In genomic region chrX:12966151-12966550, GRCh38 we compare ENCODE assay signal across 27 cellular contexts. TPM values are rescaled to one million over a fixed set of nuclear protein-coding genes. Genes with fewer than 3 reads are reported as not detected.
A peak's percentile ranks its signal among the peaks of the same experiment; 100 is the strongest.
DNase-seq lines count a peak whose midpoint lies in the region; ATAC-seq and TF ChIP-seq lines count a peak whose summit lies in the region.
"Had no signal": no experiment of that assay in that cellular context is flagged by ENCODE, and none has a peak within 500 bp of the region (broad histone marks: within the 10 kb centered on the region; RNA-seq: fewer than 3 reads in every experiment).

No MANE protein-coding gene starts in this region.

- intact Hi-C loops in CD4-positive, alpha-beta T cell (cut with DNase I, micrococcal nuclease): loop anchor here in 1 of 2 experiments (5.0 kb wide), 1 partner anchor 521 kb away; no protein-coding TSS in a partner anchor
- intact Hi-C loops in esophagus muscularis mucosa (cut with DNase I): no loop called here
- intact Hi-C loops in OCI-LY7 (cut with micrococcal nuclease; ENCODE audit: unreplicated experiment): no loop called here

- peaks cover 45% of the 10 kb centered on the region for H3K4me1 Mint-ChIP-seq in T-helper 2 cell treated with Interferon-gamma antibody and Interleukin-4, amounts not matched to agents 5 μg/mL and 100 μg/mL, for 36 hours (ENCODE audit: low read depth)
- peaks cover 61% of the 10 kb centered on the region for H3K4me1 Mint-ChIP-seq in CD4-positive, alpha-beta T cell (ENCODE audit: low read depth)
- H3K4me1 Mint-ChIP-seq in activated CD4-positive, alpha-beta memory T cell treated with anti-CD3 and anti-CD28 coated beads, Interleukin-2, amount 10 ng/mL, durations not matched to agents 7 days and 5 days: peaks cover 63% of the 10 kb centered on the region
- H3K4me1 Mint-ChIP-seq in immature natural killer cell: peaks cover 35 to 60% of the 10 kb centered on the region in 2 donors

- BruUV-seq in OCI-LY7 (replicated peaks; lab: Mats Ljungman, UMichigan): no TSS peak

- DNase-seq in T-helper 2 cell treated with Interferon-gamma antibody and Interleukin-4, amounts not matched to agents 5 μg/mL and 100 μg/mL, for 36 hours (ENCODE audit: low spot score): no peak
- DNase-seq in T-helper 2 cell (no peak), immature natural killer cell (no peak), esophagus muscularis mucosa (ENCODE audit: extremely low spot score) (no peak), OCI-LY7 (ENCODE audit: low spot score) (no peak), DMS79 (lab: John Stamatoyannopoulos, UW) (no peak)
- no peak for DNase-seq in CD4-positive, alpha-beta T cell
- DNase-seq in activated CD4-positive, alpha-beta memory T cell treated with anti-CD3 and anti-CD28 coated beads, Interleukin-2, amount 10 ng/mL, durations not matched to agents 7 days and 5 days: no peak
- DNase-seq: anterior cingulate cortex, Caco-2, mesendoderm, NCI-H1092, NCI-H1930, NCI-H2227 treated with DMSO at 0.1 percent for 48 hours, occipital lobe, SK-N-SH, upper lobe of left lung had no signal

- no peaks in the 10 kb centered on the region for H3K9me3 ChIP-seq in CD4-positive, alpha-beta T cell (ENCODE audit: control insufficient read depth, low read length)
- H3K9me3 ChIP-seq in esophagus muscularis mucosa (no peaks in the 10 kb centered on the region), OCI-LY7 (ENCODE audit: low read length) (no peaks in the 10 kb centered on the region)
- H3K9me3 ChIP-seq: Caco-2, SK-N-SH, upper lobe of left lung had no signal

- H4K20me1 ChIP-seq in OCI-LY7 (ENCODE audit: insufficient read depth, low read length): no peaks in the 10 kb centered on the region

- H3K9me3 Mint-ChIP-seq in T-helper 2 cell treated with Interferon-gamma antibody and Interleukin-4, amounts not matched to agents 5 μg/mL and 100 μg/mL, for 36 hours: no peaks in the 10 kb centered on the region
- no peaks in the 10 kb centered on the region for H3K9me3 Mint-ChIP-seq in CD4-positive, alpha-beta T cell
- H3K9me3 Mint-ChIP-seq in activated CD4-positive, alpha-beta memory T cell treated with anti-CD3 and anti-CD28 coated beads, Interleukin-2, amount 10 ng/mL, durations not matched to agents 7 days and 5 days: no peaks in the 10 kb centered on the region
- no peaks in the 10 kb centered on the region for H3K9me3 Mint-ChIP-seq in immature natural killer cell

- H3K36me3 Mint-ChIP-seq in T-helper 2 cell treated with Interferon-gamma antibody and Interleukin-4, amounts not matched to agents 5 μg/mL and 100 μg/mL, for 36 hours (ENCODE audit: low read depth): peaks cover 6% of the 10 kb centered on the region
- H3K36me3 Mint-ChIP-seq in CD4-positive, alpha-beta T cell (ENCODE audit: low read depth): peaks cover 5% of the 10 kb centered on the region
- no peaks in the 10 kb centered on the region for H3K36me3 Mint-ChIP-seq in activated CD4-positive, alpha-beta memory T cell treated with anti-CD3 and anti-CD28 coated beads, Interleukin-2, amount 10 ng/mL, durations not matched to agents 7 days and 5 days (ENCODE audit: low read depth)
- no peaks in the 10 kb centered on the region for H3K36me3 Mint-ChIP-seq in immature natural killer cell

- POLR2A ChIA-PET in CD4-positive, alpha-beta T cell (lab: Charles Lee): interaction anchor here (0.9 to 16.5 kb wide), 3 partner anchors 11 to 121 kb away, joined by 5 to 1050 read pairs (median 7); no protein-coding TSS in a partner anchor
- POLR2A ChIA-PET in activated CD4-positive, alpha-beta memory T cell treated with anti-CD3 and anti-CD28 coated beads, Interleukin-2, amount 10 ng/mL, durations not matched to agents 7 days and 5 days (lab: Charles Lee): interaction anchor here (0.6 to 25.0 kb wide), 4 partner anchors 12 to 119 kb away, joined by 3 to 1502 read pairs (median 718); partner anchors contain the start of gene TMSB4X
- POLR2A ChIA-PET in OCI-LY7 (lab: Charles Lee): interaction anchor here (0.8 to 1.5 kb wide), 2 partner anchors 8 to 9 kb away, joined by 3 to 9 read pairs; partner anchors contain the start of gene TMSB4X

- H3K27me3 Mint-ChIP-seq in T-helper 2 cell treated with Interferon-gamma antibody and Interleukin-4, amounts not matched to agents 5 μg/mL and 100 μg/mL, for 36 hours (ENCODE audit: low read depth): no peaks in the 10 kb centered on the region
- no peaks in the 10 kb centered on the region for H3K27me3 Mint-ChIP-seq in CD4-positive, alpha-beta T cell
- H3K27me3 Mint-ChIP-seq in activated CD4-positive, alpha-beta memory T cell treated with anti-CD3 and anti-CD28 coated beads, Interleukin-2, amount 10 ng/mL, durations not matched to agents 7 days and 5 days: no peaks in the 10 kb centered on the region
- peaks cover 5 to 6% (median 5%) of the 10 kb centered on the region in 3 donors for H3K27me3 Mint-ChIP-seq in immature natural killer cell (ENCODE audit: low read depth in 3 of 3)

- peak overlapping the region; percentile 67 for H3K27ac Mint-ChIP-seq in T-helper 2 cell treated with Interferon-gamma antibody and Interleukin-4, amounts not matched to agents 5 μg/mL and 100 μg/mL, for 36 hours
- H3K27ac Mint-ChIP-seq in CD4-positive, alpha-beta T cell: peak overlapping the region; percentile 95
- peak overlapping the region; percentile 94 for H3K27ac Mint-ChIP-seq in activated CD4-positive, alpha-beta memory T cell treated with anti-CD3 and anti-CD28 coated beads, Interleukin-2, amount 10 ng/mL, durations not matched to agents 7 days and 5 days
- peak overlapping the region in 4 of 6 donors; percentile 21 to 93 (median 72) for H3K27ac Mint-ChIP-seq in immature natural killer cell

- ATAC-seq in CD4-positive, alpha-beta T cell (ENCODE audit: poor library complexity): no peak
- ATAC-seq: esophagus mucosa, left lobe of liver, WTC11 had no signal

- peak overlapping the region; percentile 7 for H3K4me3 Mint-ChIP-seq in T-helper 2 cell treated with Interferon-gamma antibody and Interleukin-4, amounts not matched to agents 5 μg/mL and 100 μg/mL, for 36 hours
- H3K4me3 Mint-ChIP-seq in CD4-positive, alpha-beta T cell: peak overlapping the region; percentile 25
- H3K4me3 Mint-ChIP-seq in activated CD4-positive, alpha-beta memory T cell treated with anti-CD3 and anti-CD28 coated beads, Interleukin-2, amount 10 ng/mL, durations not matched to agents 7 days and 5 days: no peak overlapping the region
- H3K4me3 Mint-ChIP-seq in immature natural killer cell: peak overlapping the region in 1 of 5 donors; percentile 23
- H3K4me3 Mint-ChIP-seq: WTC11 had no signal

- CTCF ChIA-PET in CD4-positive, alpha-beta T cell (lab: Charles Lee): interaction anchor here (2.6 kb wide), 1 partner anchor 19 kb away, joined by 11 read pairs; no protein-coding TSS in a partner anchor
- CTCF ChIA-PET in activated CD4-positive, alpha-beta memory T cell treated with anti-CD3 and anti-CD28 coated beads, Interleukin-2, amount 10 ng/mL, durations not matched to agents 7 days and 5 days (lab: Charles Lee): interaction anchor here (1.5 to 3.4 kb wide), 4 partner anchors 8 to 126 kb away, joined by 3 to 15 read pairs (median 6); no protein-coding TSS in a partner anchor
- CTCF ChIA-PET in OCI-LY7 (lab: Charles Lee; ENCODE audit: unreplicated experiment): no interaction called here

- no peak for TF ChIP-seq POLR2A in esophagus muscularis mucosa (IDR thresholded peaks at IDR 0.05; ENCODE audit: low read depth)

- 52% methylated on average over 1 of the region's 1 CpG for WGBS in esophagus muscularis mucosa

- no peak overlapping the region for H3K27ac ChIP-seq in CD4-positive, alpha-beta T cell (ENCODE audit: low read depth, low read length)
- H3K27ac ChIP-seq in esophagus muscularis mucosa (replicated peaks in 1 of 4): no peak overlapping the region
- no peak overlapping the region for H3K27ac ChIP-seq in OCI-LY7 (ENCODE audit: low read depth, low read length, poor library complexity, severe bottlenecking)
- H3K27ac ChIP-seq: coronary artery, hepatocyte, HL-60, upper lobe of left lung had no signal

- no peaks in the 10 kb centered on the region for H3K79me2 ChIP-seq in OCI-LY7 (ENCODE audit: insufficient read depth, low read depth, low read length)
- H3K79me2 ChIP-seq: hepatocyte had no signal

- no peaks in the 10 kb centered on the region for H3K9me2 ChIP-seq in OCI-LY7 (ENCODE audit: insufficient read depth, low read length)
- H3K9me2 ChIP-seq: SK-N-SH had no signal

- H3K4me1 ChIP-seq in esophagus muscularis mucosa (peaks cover 0 to 11% (median 4%) of the 10 kb centered on the region in 4 donors), OCI-LY7 (ENCODE audit: insufficient read depth, low read length, poor library complexity, severe bottlenecking) (peaks cover 27% of the 10 kb centered on the region)

- no peaks in the 10 kb centered on the region for H3K27me3 ChIP-seq in CD4-positive, alpha-beta T cell (ENCODE audit: control insufficient read depth, insufficient read depth, low read length)
- no peaks in the 10 kb centered on the region for H3K27me3 ChIP-seq in esophagus muscularis mucosa
- H3K27me3 ChIP-seq: hepatocyte, upper lobe of left lung had no signal

- TF ChIP-seq CTCF in CD4-positive, alpha-beta T cell (IDR thresholded peaks at IDR 0.05): no peak
- TF ChIP-seq CTCF in esophagus muscularis mucosa (IDR thresholded peaks at IDR 0.05) (no peak), OCI-LY7 (conservative IDR thresholded peaks at IDR 0.05; ENCODE audit: low read length) (no peak)

- no peak for TF ChIP-seq EP300 in esophagus muscularis mucosa (IDR thresholded peaks at IDR 0.05)

- H3K4me2 ChIP-seq in OCI-LY7 (ENCODE audit: low read length): no peak overlapping the region
- H3K4me2 ChIP-seq: hepatocyte, SK-N-SH had no signal

- no peak overlapping the region for H3K4me3 ChIP-seq in esophagus muscularis mucosa
- no peak overlapping the region for H3K4me3 ChIP-seq in OCI-LY7 (ENCODE audit: low read depth, low read length, poor library complexity, severe bottlenecking)
- H3K4me3 ChIP-seq: coronary artery, hepatocyte, upper lobe of left lung had no signal

- H3K36me3 ChIP-seq in esophagus muscularis mucosa (no peaks in the 10 kb centered on the region), OCI-LY7 (ENCODE audit: insufficient read depth, low read length) (no peaks in the 10 kb centered on the region)
- H3K36me3 ChIP-seq: upper lobe of left lung had no signal

- H2AFZ ChIP-seq in OCI-LY7 (ENCODE audit: low read length): no peak overlapping the region
- H2AFZ ChIP-seq: hepatocyte had no signal

RNA-seq across cellular contexts. Expression of gene TMSB4X, which starts 8.8 kb away (rescaled TPM):
- total RNA-seq in CD4-positive, alpha-beta T cell: 1,000 to 10,000 TPM; 2,621 to 2,738 TPM
- total RNA-seq in activated CD4-positive, alpha-beta memory T cell treated with anti-CD3 and anti-CD28 coated beads, Interleukin-2, amount 10 ng/mL, durations not matched to agents 7 days and 5 days: over 10,000 TPM; 10,813 to 11,021 TPM
- over 10,000 TPM; 26,219 to 39,735 (median 28,691) TPM for polyA plus RNA-seq in immature natural killer cell
- 1,000 to 10,000 TPM; 3,072 to 3,725 (median 3,326) TPM for total RNA-seq in esophagus muscularis mucosa
- 1,355 and 1,476 TPM in 2 replicates for total RNA-seq in OCI-LY7 (2014; rRNA removed; shearing (Covaris generic))
- total RNA-seq in OCI-LY7 (2022): 1,524 and 1,540 TPM in 2 replicates

RNA-seq across cellular contexts. Expression of gene TLR8, which starts 59.7 kb away (rescaled TPM):
- total RNA-seq in CD4-positive, alpha-beta T cell: under 1 TPM; 0.08 TPM
- not detected for total RNA-seq in activated CD4-positive, alpha-beta memory T cell treated with anti-CD3 and anti-CD28 coated beads, Interleukin-2, amount 10 ng/mL, durations not matched to agents 7 days and 5 days
- 1 to 10 TPM in 1 of 3 donors, under 1 TPM in 2; 0.04 to 3.6 (median 0.68) TPM for polyA plus RNA-seq in immature natural killer cell
- total RNA-seq in esophagus muscularis mucosa: 1 to 10 TPM in 3 of 4 donors, under 1 TPM in 1; 0.34 to 4.3 (median 1.8) TPM
- total RNA-seq in OCI-LY7 (2014; rRNA removed; shearing (Covaris generic)): not detected in 2 replicates
- total RNA-seq in OCI-LY7 (2022): not detected in 2 replicates
- total RNA-seq: A172; activated CD8-positive, alpha-beta memory T cell treated with anti-CD3 and anti-CD28 coated beads for 36 hours; Caco-2; H4; myocyte; WTC11 had no signal
- polyA plus RNA-seq: hepatocyte, SK-N-SH had no signal
